ENCODE assay signal across 11 cellular contexts in genomic region chrX:110418857-110419249, GRCh38.
DNase-seq lines count a peak whose midpoint lies in the region; ATAC-seq, FAIRE-seq and TF ChIP-seq lines count a peak whose summit lies in the region.
"Had no signal": no experiment of that assay in that cellular context is flagged by ENCODE, and none has a peak within 500 bp of the region (broad histone marks: within the 10 kb centered on the region; RNA-seq: fewer than 3 reads in every experiment).

No MANE protein-coding gene starts in this region.

- peaks cover 26% of the 10 kb centered on the region for H3K4me1 ChIP-seq in adipocyte (ENCODE audit: control insufficient read depth, insufficient read depth, low read length)
- H3K4me1 ChIP-seq in effector memory CD4-positive, alpha-beta T cell (ENCODE audit: control insufficient read depth, insufficient read depth, low read length, poor library complexity, severe bottlenecking) = no peaks in the 10 kb centered on the region
- H3K4me1 ChIP-seq: BLaER1 treated with 17β-estradiol and CSF1 and Interleukin-3, amounts not matched to agents 10 nM and 100 nM had no signal

- TF ChIP-seq CTCF in AG04450 (IDR thresholded peaks at IDR 0.05; ENCODE audit: low read depth, low read length) (no peak), HFF-Myc (IDR thresholded peaks at IDR 0.05; ENCODE audit: low read depth, low read length, missing control alignments) (no peak)

- CTCF ChIA-PET in AG04450 (lab: Charles Lee) = interaction anchor here (0.6 to 14.3 kb wide), 15 partner anchors 9 to 508 kb away, joined by 3 to 464 read pairs (median 4); no protein-coding TSS in a partner anchor

- ATAC-seq in left colon (peak; percentile 59), GM21390 (IDR thresholded peaks at IDR 0.05; ENCODE audit: unreplicated experiment) (no peak)

- peak overlapping the region; percentile 74 for H3K27ac ChIP-seq in AG04450 (ENCODE audit: low read depth, low read length)
- no peak overlapping the region for H3K27ac ChIP-seq in effector memory CD4-positive, alpha-beta T cell (ENCODE audit: insufficient read depth, low read length, poor library complexity, severe bottlenecking)
- H3K27ac ChIP-seq: BLaER1 treated with 17β-estradiol and CSF1 and Interleukin-3, amounts not matched to agents 10 nM and 100 nM had no signal

- H3K9me3 ChIP-seq in AG04450 (ENCODE audit: control insufficient read depth, insufficient read depth, low read length) = no peaks in the 10 kb centered on the region
- no peaks in the 10 kb centered on the region for H3K9me3 ChIP-seq in adipocyte (ENCODE audit: control insufficient read depth, low read length)
- no peaks in the 10 kb centered on the region for H3K9me3 ChIP-seq in effector memory CD4-positive, alpha-beta T cell (ENCODE audit: control insufficient read depth, low read length)
- H3K9me3 ChIP-seq: BLaER1 treated with 17β-estradiol and CSF1 and Interleukin-3, amounts not matched to agents 10 nM and 100 nM had no signal

- H3K4me3 ChIP-seq in AG04450 (ENCODE audit: low read depth, low read length) = peak overlapping the region; percentile 24
- peak overlapping the region; percentile 9; the same call in 1 of the 2 replicates for H3K4me3 ChIP-seq in HFF-Myc (replicated peaks; ENCODE audit: low read depth, low read length)
- no peak overlapping the region for H3K4me3 ChIP-seq in adipocyte (ENCODE audit: low read length)
- H3K4me3 ChIP-seq in effector memory CD4-positive, alpha-beta T cell (ENCODE audit: insufficient read depth, low read depth, low read length, poor library complexity, severe bottlenecking) = no peak overlapping the region
- H3K4me3 ChIP-seq: BLaER1 treated with 17β-estradiol and CSF1 and Interleukin-3, amounts not matched to agents 10 nM and 100 nM had no signal

- peak overlapping the region; percentile 46 for H3K9ac ChIP-seq in adipocyte (ENCODE audit: low read length)
- H3K9ac ChIP-seq: BLaER1 treated with 17β-estradiol and CSF1 and Interleukin-3, amounts not matched to agents 10 nM and 100 nM had no signal

- POLR2A ChIA-PET in AG04450 (lab: Yijun Ruan, JAX) = interaction anchor here (0.6 to 1.5 kb wide), 11 partner anchors 9 to 592 kb away, joined by 3 to 4 read pairs (median 3); partner anchors contain the start of gene TMEM164

- intact Hi-C loops in left colon (cut with DNase I, micrococcal nuclease) = no loop called here

- no peaks in the 10 kb centered on the region for H3K27me3 ChIP-seq in AG04450 (ENCODE audit: control insufficient read depth, insufficient read depth, low read length)
- H3K27me3 ChIP-seq in adipocyte (replicated peaks; ENCODE audit: control insufficient read depth, insufficient read depth, low read length) = peaks cover 17% of the 10 kb centered on the region
- no peaks in the 10 kb centered on the region for H3K27me3 ChIP-seq in effector memory CD4-positive, alpha-beta T cell (replicated peaks; ENCODE audit: control insufficient read depth, insufficient read depth, low read length, poor library complexity, severe bottlenecking)

- peak; percentile 66 for DNase-seq in AG04450 (ENCODE audit: low read depth, low spot score)
- peak; percentile 64 for DNase-seq in HFF-Myc (ENCODE audit: extremely low read depth, low read depth)
- peak; percentile 53 for DNase-seq in adipocyte (ENCODE audit: low read depth)
- no peak for DNase-seq in left colon
- no peak for DNase-seq in frontal cortex (ENCODE audit: low spot score in 2 of 2)
- no peak for DNase-seq in effector memory CD4-positive, alpha-beta T cell
- DNase-seq in iPS-NIHi11 (ENCODE audit: low spot score) = no peak
- DNase-seq: naive B cell; stimulated activated CD4-positive, alpha-beta T cell treated with anti-CD3 and anti-CD28 coated beads, Interleukin-1b, Interleukin-23, amount 100 ng/mL, for 48 hours had no signal

- H3K36me3 ChIP-seq in adipocyte (ENCODE audit: control insufficient read depth, insufficient read depth, low read length, severe bottlenecking) = no peaks in the 10 kb centered on the region
- H3K36me3 ChIP-seq in effector memory CD4-positive, alpha-beta T cell (ENCODE audit: control insufficient read depth, insufficient read depth, low read length) = no peaks in the 10 kb centered on the region
- H3K36me3 ChIP-seq: BLaER1 treated with 17β-estradiol and CSF1 and Interleukin-3, amounts not matched to agents 10 nM and 100 nM had no signal

- no peak for FAIRE-seq in frontal cortex (lab: Jason Lieb, UNC)

Comparison
In these comparisons a context has a peak if more than half of its experiments do, and no peak if none do; other contexts are left out.
1. DNase-seq: peak in AG04450 (single experiment), HFF-Myc (single experiment) and adipocyte (single experiment); none in left colon (0 of 2), frontal cortex (0 of 2), effector memory CD4-positive, alpha-beta T cell (0 of 3) and iPS-NIHi11 (single experiment).
2. H3K4me3 ChIP-seq: peak in AG04450 (single experiment) and HFF-Myc (single experiment); none in adipocyte (single experiment) and effector memory CD4-positive, alpha-beta T cell (single experiment).